ENCODE assay signal across 36 cellular contexts in genomic region chr16:72437891-72438290, GRCh38.
DNase-seq lines count a peak whose midpoint lies in the region; ATAC-seq, FAIRE-seq and TF ChIP-seq lines count a peak whose summit lies in the region.
"Had no signal": no experiment of that assay in that cellular context is flagged by ENCODE, and none has a peak within 500 bp of the region (broad histone marks: within the 10 kb centered on the region; RNA-seq: fewer than 3 reads in every experiment).

No MANE protein-coding gene starts in this region.

- H3K9me3 Mint-ChIP-seq in activated T-cell treated with anti-CD3 and anti-CD28 coated beads, Interleukin-2, amount 50 U/mL, for 4 hours, result peaks cover 29% of the 10 kb centered on the region

- no peaks in the 10 kb centered on the region for H3K27me3 ChIP-seq in HepG2 (ENCODE audit: control insufficient read depth in 1 of 2, insufficient read depth in 2 of 2, low read length in 2 of 2)
- H3K27me3 ChIP-seq in right lobe of liver, result no peaks in the 10 kb centered on the region
- no peaks in the 10 kb centered on the region for H3K27me3 ChIP-seq in IMR-90 (ENCODE audit: control insufficient read depth, insufficient read depth, low read length)
- H3K27me3 ChIP-seq in K562 (ENCODE audit: control insufficient read depth in 2 of 2, insufficient read depth in 2 of 2, low read length in 2 of 2), result no peaks in the 10 kb centered on the region
- H3K27me3 ChIP-seq: BE2C; BLaER1; BLaER1 treated with 17β-estradiol and CSF1 and Interleukin-3, amounts not matched to agents 10 nM and 100 nM had no signal

- H2BK20ac ChIP-seq in IMR-90 (ENCODE audit: low read depth, low read length), result no peak overlapping the region

- no peak overlapping the region for H4K8ac ChIP-seq in IMR-90 (ENCODE audit: low read depth in 2 of 2, low read length in 2 of 2)

- intact Hi-C loops in HepG2 (cut with micrococcal nuclease; ENCODE audit: unreplicated experiment) (no loop called here), right lobe of liver (cut with DNase I) (no loop called here), IMR-90 (cut with micrococcal nuclease) (no loop called here), K562 (cut with micrococcal nuclease) (no loop called here)

- H3K9me1 ChIP-seq in IMR-90 (ENCODE audit: insufficient read depth, low read length) (no peaks in the 10 kb centered on the region), K562 (ENCODE audit: control insufficient read depth, insufficient read depth, low read length) (no peaks in the 10 kb centered on the region)

- no peak for TF ChIP-seq POLR2A in HepG2 (IDR thresholded peaks at IDR 0.05; ENCODE audit: insufficient read depth in 1 of 2, low read depth in 2 of 2, low read length in 2 of 2)
- no peak for TF ChIP-seq POLR2A in right lobe of liver (IDR thresholded peaks at IDR 0.05)
- no peak for TF ChIP-seq POLR2A in IMR-90 (IDR thresholded peaks at IDR 0.05; ENCODE audit: low read depth, low read length)
- TF ChIP-seq POLR2A in K562 (conservative IDR thresholded peaks at IDR 0.05), result no peak

- CTCF ChIA-PET in HepG2 (lab: Yijun Ruan, JAX; ENCODE audit: low intra/inter-chr PET ratio, low total read pairs) (no interaction called here), IMR-90 (lab: Yijun Ruan, JAX) (no interaction called here), K562 (lab: Yijun Ruan, JAX; ENCODE audit: low intra/inter-chr PET ratio) (no interaction called here)

- no peak overlapping the region for H2BK5ac ChIP-seq in IMR-90 (ENCODE audit: low read depth, low read length, poor library complexity, severe bottlenecking)

- FAIRE-seq in HepG2 (lab: Jason Lieb, UNC), result no peak
- peak; percentile 72 for FAIRE-seq in A204.1 (lab: Jason Lieb, UNC)
- FAIRE-seq in K562 (lab: Jason Lieb, UNC), result no peak
- FAIRE-seq: A549, D721Med had no signal

- no peak overlapping the region for H2BK15ac ChIP-seq in IMR-90 (ENCODE audit: low read depth, low read length)

- in situ Hi-C loops in HepG2 (cut with HindIII; ENCODE audit: extremely low pct_ligation_motif_present, low pct_unique_long_range_greater_than_20kb) (no loop called here), IMR-90 (cut with MboI; ENCODE audit: low sequenced_read_pairs) (no loop called here), K562 (cut with MboI) (no loop called here)

- no peak for DNase-seq in HepG2 (ENCODE audit: low spot score)
- DNase-seq in right lobe of liver, result no peak
- DNase-seq in IMR-90, result no peak
- no peak for DNase-seq in K562 (ENCODE audit: extremely low read depth in 1 of 4, low spot score in 3 of 4)
- no peak for DNase-seq in NCI-H446 treated with DMSO at 0.1 percent for 48 hours (lab: John Stamatoyannopoulos, UW)
- DNase-seq in NOMO-1 treated with dmso at 0.1 percent for 144 hours (lab: John Stamatoyannopoulos, UW; ENCODE audit: unreplicated experiment), result no peak
- DNase-seq in activated T-cell treated with anti-CD3 and anti-CD28 coated beads, Interleukin-2, amount 50 U/mL, for 4 hours, result no peak
- DNase-seq: 8988T; ACHN; AML-193; BE2C; C1 segment of cervical spinal cord; Caco-2; Calu3; CD4-positive, alpha-beta memory T cell; CD4-positive, alpha-beta T cell; CD4-positive, CD25-positive, alpha-beta regulatory T cell; CD8-positive, alpha-beta memory T cell; CD8-positive, alpha-beta T cell; COR-L47; DMS 273 treated with DMSO at 0.1 percent for 48 hours; DMS153; DMS53; DMS79; DMS79 treated with DMSO at 0.1 percent for 48 hours; DND-41; EL had no signal

- no peak overlapping the region for H3K4me3 Mint-ChIP-seq in activated T-cell treated with anti-CD3 and anti-CD28 coated beads, Interleukin-2, amount 50 U/mL, for 4 hours
- H3K4me3 Mint-ChIP-seq: B cell; CD14-positive monocyte; CD4-positive, alpha-beta memory T cell; CD4-positive, alpha-beta T cell; CD4-positive, CD25-positive, alpha-beta regulatory T cell; CD8-positive, alpha-beta memory T cell; CD8-positive, alpha-beta T cell had no signal

- H2AFZ ChIP-seq in HepG2 (ENCODE audit: low read length), result no peak overlapping the region
- H2AFZ ChIP-seq in IMR-90 (replicated peaks; ENCODE audit: low read length, poor library complexity), result no peak overlapping the region
- H2AFZ ChIP-seq in K562 (ENCODE audit: low read depth, low read length), result no peak overlapping the region

- no peak overlapping the region for H3K4me3 ChIP-seq in HepG2 (replicated peaks in 1 of 3; ENCODE audit: insufficient read depth in 1 of 3, low read depth in 2 of 3, low read length in 3 of 3)
- no peak overlapping the region for H3K4me3 ChIP-seq in right lobe of liver
- H3K4me3 ChIP-seq in IMR-90 (ENCODE audit: insufficient read depth, low read depth, low read length), result no peak overlapping the region
- H3K4me3 ChIP-seq in K562, result no peak overlapping the region
- H3K4me3 ChIP-seq: A549; BLaER1; BLaER1 treated with 17β-estradiol and CSF1 and Interleukin-3, amounts not matched to agents 10 nM and 100 nM had no signal

- peaks cover 34% of the 10 kb centered on the region for H3K9me3 ChIP-seq in HepG2 (ENCODE audit: low read length)
- H3K9me3 ChIP-seq in right lobe of liver, result peaks cover 0 to 9% (median 0%) of the 10 kb centered on the region in 4 donors
- H3K9me3 ChIP-seq in IMR-90 (ENCODE audit: control insufficient read depth, insufficient read depth, low read length), result no peaks in the 10 kb centered on the region
- peaks cover 3% of the 10 kb centered on the region; the same call in 1 of the 2 replicates for H3K9me3 ChIP-seq in K562 (replicated peaks; ENCODE audit: control insufficient read depth, insufficient read depth, low read depth, low read length)
- H3K9me3 ChIP-seq: BE2C had no signal

- no peaks in the 10 kb centered on the region for H4K20me1 ChIP-seq in HepG2 (ENCODE audit: insufficient read depth, low read length)
- H4K20me1 ChIP-seq in IMR-90 (ENCODE audit: insufficient read depth, low read length), result no peaks in the 10 kb centered on the region
- no peaks in the 10 kb centered on the region for H4K20me1 ChIP-seq in K562 (replicated peaks; ENCODE audit: control insufficient read depth, insufficient read depth, low read length)
- H4K20me1 ChIP-seq: BLaER1; BLaER1 treated with 17β-estradiol and CSF1 and Interleukin-3, amounts not matched to agents 10 nM and 100 nM had no signal

- no peak overlapping the region for H4K91ac ChIP-seq in IMR-90 (ENCODE audit: insufficient read depth, low read depth, low read length)

- H3K27me3 Mint-ChIP-seq in activated T-cell treated with anti-CD3 and anti-CD28 coated beads, Interleukin-2, amount 50 U/mL, for 4 hours (ENCODE audit: low read depth), result no peaks in the 10 kb centered on the region
- H3K27me3 Mint-ChIP-seq: B cell; CD4-positive, alpha-beta memory T cell; CD4-positive, alpha-beta T cell; CD4-positive, CD25-positive, alpha-beta regulatory T cell had no signal

- H2AK5ac ChIP-seq in IMR-90 (ENCODE audit: low read depth, low read length), result no peak overlapping the region

- H3K56ac ChIP-seq in IMR-90 (ENCODE audit: extremely low read depth, insufficient read depth, low read length), result no peak overlapping the region

- no peaks in the 10 kb centered on the region for H3K79me1 ChIP-seq in IMR-90 (ENCODE audit: low read depth in 1 of 2, low read length in 2 of 2)

- TF ChIP-seq RAD21 in HepG2 (CRISPR knock-in tag; IDR thresholded peaks at IDR 0.05) (no peak), IMR-90 (IDR thresholded peaks at IDR 0.05; ENCODE audit: low read length) (no peak), K562 (CRISPR knock-in tag; conservative IDR thresholded peaks at IDR 0.05 in 1 of 2, IDR thresholded peaks at IDR 0.05 in 1 of 2) (no peak)

- no peak for TF ChIP-seq EP300 in HepG2 (IDR thresholded peaks at IDR 0.05; ENCODE audit: low read depth in 2 of 2, low read length in 2 of 2)
- no peak for TF ChIP-seq EP300 in HepG2 (CRISPR knock-in tag; IDR thresholded peaks at IDR 0.05; ENCODE audit: borderline replicate concordance)
- TF ChIP-seq EP300 in K562 (IDR thresholded peaks at IDR 0.05; ENCODE audit: low read length), result no peak

- H3K36me3 Mint-ChIP-seq in activated T-cell treated with anti-CD3 and anti-CD28 coated beads, Interleukin-2, amount 50 U/mL, for 4 hours (ENCODE audit: insufficient read depth), result no peaks in the 10 kb centered on the region
- H3K36me3 Mint-ChIP-seq: CD4-positive, alpha-beta memory T cell; CD4-positive, CD25-positive, alpha-beta regulatory T cell had no signal

- ATAC-seq in HepG2, result no peak
- no peak for ATAC-seq in right lobe of liver
- ATAC-seq in IMR-90 (ENCODE audit: low read depth), result no peak
- no peak for ATAC-seq in K562
- ATAC-seq in activated T-cell treated with anti-CD3 and anti-CD28 coated beads, Interleukin-2, amount 50 U/mL, for 4 hours, result no peak
- ATAC-seq: A549; CD8-positive, alpha-beta T cell had no signal

- H3K4me1 ChIP-seq in HepG2 (ENCODE audit: insufficient read depth, low read length), result peaks cover 20% of the 10 kb centered on the region
- H3K4me1 ChIP-seq in right lobe of liver, result no peaks in the 10 kb centered on the region
- no peaks in the 10 kb centered on the region for H3K4me1 ChIP-seq in IMR-90 (ENCODE audit: control insufficient read depth, insufficient read depth, low read length)
- H3K4me1 ChIP-seq in K562 (replicated peaks in 1 of 2; ENCODE audit: control insufficient read depth in 2 of 2, insufficient read depth in 2 of 2, low read length in 2 of 2), result no peaks in the 10 kb centered on the region
- H3K4me1 ChIP-seq: A549, BE2C, BLaER1, Caco-2 had no signal

- no peak overlapping the region for H4K5ac ChIP-seq in IMR-90 (ENCODE audit: low read depth, low read length)

- no peak overlapping the region for H2BK120ac ChIP-seq in IMR-90 (ENCODE audit: low read depth, low read length)

- H3K36me3 ChIP-seq in HepG2 (replicated peaks in 1 of 2; ENCODE audit: control insufficient read depth in 1 of 2, insufficient read depth in 2 of 2, low read length in 2 of 2) (no peaks in the 10 kb centered on the region), right lobe of liver (no peaks in the 10 kb centered on the region), IMR-90 (ENCODE audit: control insufficient read depth, insufficient read depth, low read length) (no peaks in the 10 kb centered on the region), K562 (ENCODE audit: control insufficient read depth, insufficient read depth, low read length) (no peaks in the 10 kb centered on the region)
- H3K36me3 ChIP-seq: BE2C, BLaER1 had no signal

- POLR2A ChIA-PET in HepG2 (lab: Yijun Ruan, JAX), result no interaction called here
- POLR2A ChIA-PET in IMR-90 (lab: Charles Lee; ENCODE audit: unreplicated experiment), result no interaction called here
- POLR2A ChIA-PET in K562 (lab: Yijun Ruan, JAX), result no interaction called here

- H3K18ac ChIP-seq in IMR-90 (ENCODE audit: low read depth, low read length), result no peak overlapping the region

- H3K9ac ChIP-seq in HepG2 (ENCODE audit: insufficient read depth, low read depth, low read length) (no peak overlapping the region), IMR-90 (ENCODE audit: low read depth, low read length) (no peak overlapping the region), K562 (ENCODE audit: insufficient read depth in 1 of 2, low read depth in 2 of 2, low read length in 2 of 2) (no peak overlapping the region)
- H3K9ac ChIP-seq: BLaER1; BLaER1 treated with 17β-estradiol and CSF1 and Interleukin-3, amounts not matched to agents 10 nM and 100 nM had no signal

- H3K4ac ChIP-seq in IMR-90 (ENCODE audit: low read depth, low read length), result no peak overlapping the region

- no peaks in the 10 kb centered on the region for H3K79me2 ChIP-seq in HepG2 (ENCODE audit: insufficient read depth, low read length)
- no peaks in the 10 kb centered on the region for H3K79me2 ChIP-seq in K562 (ENCODE audit: control insufficient read depth, insufficient read depth, low read length)

- no peak overlapping the region for H2AK9ac ChIP-seq in IMR-90 (replicated peaks; ENCODE audit: low read depth, low read length, poor library complexity)

- TF ChIP-seq CTCF in HepG2 (CRISPR knock-in tag; IDR thresholded peaks at IDR 0.05) (no peak), right lobe of liver (IDR thresholded peaks at IDR 0.05) (no peak), IMR-90 (conservative IDR thresholded peaks at IDR 0.05; ENCODE audit: low read depth, low read length) (no peak), K562 (IDR thresholded peaks at IDR 0.05 in 2 of 3, conservative IDR thresholded peaks at IDR 0.05 in 1 of 3; ENCODE audit: insufficient read depth in 2 of 3, low read depth in 1 of 3, low read length in 3 of 3) (no peak)

- no peak overlapping the region for H3K27ac ChIP-seq in HepG2 (ENCODE audit: extremely low read length, insufficient read depth, low read length)
- H3K27ac ChIP-seq in right lobe of liver, result no peak overlapping the region
- H3K27ac ChIP-seq in IMR-90 (ENCODE audit: insufficient read depth, low read length), result no peak overlapping the region
- H3K27ac ChIP-seq in K562 (ENCODE audit: extremely low read depth, low read depth, low read length), result no peak overlapping the region
- H3K27ac ChIP-seq: 22Rv1; A549; BLaER1; BLaER1 treated with 17β-estradiol and CSF1 and Interleukin-3, amounts not matched to agents 10 nM and 100 nM; C4-2B had no signal

- dilution Hi-C loops in IMR-90 (cut with HindIII; ENCODE audit: low sequenced_read_pairs, unreplicated experiment), result no loop called here

- no peak overlapping the region for H3K23ac ChIP-seq in IMR-90 (ENCODE audit: low read depth, low read length)

- H3K4me2 ChIP-seq in HepG2 (ENCODE audit: low read depth, low read length) (no peak overlapping the region), IMR-90 (ENCODE audit: low read depth, low read length) (no peak overlapping the region), K562 (ENCODE audit: insufficient read depth, low read length) (no peak overlapping the region)
- H3K4me2 ChIP-seq: A549; BLaER1; BLaER1 treated with 17β-estradiol and CSF1 and Interleukin-3, amounts not matched to agents 10 nM and 100 nM had no signal

- H3K4me1 Mint-ChIP-seq in activated T-cell treated with anti-CD3 and anti-CD28 coated beads, Interleukin-2, amount 50 U/mL, for 4 hours (ENCODE audit: low read depth), result no peaks in the 10 kb centered on the region
- H3K4me1 Mint-ChIP-seq: B cell; CD4-positive, alpha-beta memory T cell; CD4-positive, CD25-positive, alpha-beta regulatory T cell; CD8-positive, alpha-beta memory T cell had no signal

- H3K14ac ChIP-seq in IMR-90 (replicated peaks; ENCODE audit: low read depth, low read length), result no peak overlapping the region

- no TSS peak for BruUV-seq in HepG2 (replicated peaks; lab: Mats Ljungman, UMichigan)
- BruUV-seq in IMR-90 (replicated peaks; lab: Mats Ljungman, UMichigan), result no TSS peak
- no TSS peak for BruUV-seq in K562 (replicated peaks; lab: Mats Ljungman, UMichigan)

Comparison
In these comparisons a context has a peak if more than half of its experiments do, and no peak if none do; other contexts are left out.
1. Of the 241 proteins assayed by ChIP-seq in both HepG2 and K562: peak only in HepG2: none; only in K562: none; in both: CEBPB; in neither: 239; mixed calls (peak in some experiments, not most) for 1.